ENCODE assay signal across 8 cellular contexts in genomic region chr20:38434310-38434741, GRCh38. TPM values are rescaled to one million over a fixed set of nuclear protein-coding genes. Genes with fewer than 3 reads are reported as not detected.
DNase-seq lines count a peak whose midpoint lies in the region; ATAC-seq and TF ChIP-seq lines count a peak whose summit lies in the region.

No MANE protein-coding gene starts in this region.

- intact Hi-C loops in left colon (cut with DNase I, micrococcal nuclease) = no loop called here

- H3K4me1 ChIP-seq in SJCRH30 = peaks cover 9% of the 10 kb centered on the region

- ATAC-seq in left colon = peak; percentile 52
- ATAC-seq in GM21825 (IDR thresholded peaks at IDR 0.05; ENCODE audit: unreplicated experiment) = no peak

- H3K27me3 Mint-ChIP-seq in stimulated activated naive CD8-positive, alpha-beta T cell treated with anti-CD3 and anti-CD28 coated beads, Interleukin-15, Interleukin-2, amounts not matched to agents 100 ng/mL and 50 ng/mL, for 24 hours = peaks cover 6% of the 10 kb centered on the region

- no peaks in the 10 kb centered on the region for H3K27me3 ChIP-seq in SJCRH30
- no peaks in the 10 kb centered on the region for H3K27me3 ChIP-seq in brain microvascular endothelial cell (replicated peaks)

- peaks cover 55% of the 10 kb centered on the region for H3K36me3 Mint-ChIP-seq in stimulated activated naive CD8-positive, alpha-beta T cell treated with anti-CD3 and anti-CD28 coated beads, Interleukin-15, Interleukin-2, amounts not matched to agents 100 ng/mL and 50 ng/mL, for 24 hours (ENCODE audit: low read depth)

- DNase-seq in NCI-H82 (lab: John Stamatoyannopoulos, UW) (peak; percentile 47), NCI-H82 treated with DMSO at 0.1 percent for 48 hours (lab: John Stamatoyannopoulos, UW; ENCODE audit: unreplicated experiment) (no peak), SJCRH30 (peak; percentile 34 to 46), brain microvascular endothelial cell (no peak), left colon (peak in 1 of 2 donors; percentile 30), kidney tubule cell (ENCODE audit: low spot score) (no peak)

- H3K9me3 Mint-ChIP-seq in stimulated activated naive CD8-positive, alpha-beta T cell treated with anti-CD3 and anti-CD28 coated beads, Interleukin-15, Interleukin-2, amounts not matched to agents 100 ng/mL and 50 ng/mL, for 24 hours = no peaks in the 10 kb centered on the region

- H3K27ac Mint-ChIP-seq in stimulated activated naive CD8-positive, alpha-beta T cell treated with anti-CD3 and anti-CD28 coated beads, Interleukin-15, Interleukin-2, amounts not matched to agents 100 ng/mL and 50 ng/mL, for 24 hours = peak overlapping the region; percentile 99

- H3K27ac ChIP-seq in SJCRH30 (peak overlapping the region; percentile 85), brain microvascular endothelial cell (peak overlapping the region; percentile 96)

- H3K4me3 Mint-ChIP-seq in stimulated activated naive CD8-positive, alpha-beta T cell treated with anti-CD3 and anti-CD28 coated beads, Interleukin-15, Interleukin-2, amounts not matched to agents 100 ng/mL and 50 ng/mL, for 24 hours = peak overlapping the region; percentile 96

- H3K4me3 ChIP-seq in SJCRH30 = peak overlapping the region; percentile 86
- H3K4me3 ChIP-seq in brain microvascular endothelial cell (ENCODE audit: low read depth, low read length) = peak overlapping the region; percentile 98

- TF ChIP-seq CTCF in brain microvascular endothelial cell (IDR thresholded peaks at IDR 0.05; ENCODE audit: low read depth, low read length, missing control alignments) = peak; percentile 4

- H3K36me3 ChIP-seq in SJCRH30 = peaks cover 54% of the 10 kb centered on the region
- peaks cover 50% of the 10 kb centered on the region for H3K36me3 ChIP-seq in brain microvascular endothelial cell (replicated peaks)

- peaks cover 52% of the 10 kb centered on the region for H3K4me1 Mint-ChIP-seq in stimulated activated naive CD8-positive, alpha-beta T cell treated with anti-CD3 and anti-CD28 coated beads, Interleukin-15, Interleukin-2, amounts not matched to agents 100 ng/mL and 50 ng/mL, for 24 hours (ENCODE audit: low read depth)

- H3K9me3 ChIP-seq in SJCRH30 (replicated peaks) = no peaks in the 10 kb centered on the region

- in situ Hi-C loops in brain microvascular endothelial cell (cut with HindIII; ENCODE audit: low pct_ligation_motif_present, low sequenced_read_pairs) = no loop called here

RNA-seq across cellular contexts. Expression of gene SNHG17, which starts 0.8 kb away (rescaled TPM):
- 35.3 and 42.8 TPM in 2 replicates for total RNA-seq in SJCRH30 (2014; rRNA removed; shearing (Covaris generic))
- total RNA-seq in left colon = 10 to 100 TPM; 15.8 to 43.5 TPM

RNA-seq across cellular contexts. Expression of gene RALGAPB, which starts 38.3 kb away (rescaled TPM):
- total RNA-seq in SJCRH30 (2014; rRNA removed; shearing (Covaris generic)) = 48.2 and 51.5 TPM in 2 replicates
- 10 to 100 TPM; 37.1 to 44.4 TPM for total RNA-seq in left colon

Comparison
In these comparisons a context has a peak if more than half of its experiments do, and no peak if none do; other contexts are left out.
1. DNase-seq: peak in NCI-H82 (single experiment) and SJCRH30 (2 of 2); none in NCI-H82 treated with DMSO at 0.1 percent for 48 hours (single experiment), brain microvascular endothelial cell (single experiment) and kidney tubule cell (single experiment).